ENCODE assay signal across 7 cellular contexts in genomic region chr16:25031441-25032307, GRCh38. TPM values are rescaled to one million over a fixed set of nuclear protein-coding genes. Genes with fewer than 3 reads are reported as not detected.
A peak's percentile ranks its signal among the peaks of the same experiment; 100 is the strongest.
DNase-seq lines count a peak whose midpoint lies in the region; ATAC-seq and FAIRE-seq lines count a peak whose summit lies in the region.

No MANE protein-coding gene starts in this region.

- DNase-seq in GM18507 (ENCODE audit: extremely low spot score, insufficient read length, low read depth), result peak; percentile 81
- DNase-seq in NCI-H1930 (lab: John Stamatoyannopoulos, UW), result peak; percentile 95 to 98
- peak; percentile 87 for DNase-seq in T-helper 22 cell (ENCODE audit: low read depth)
- peak; percentile 97 for DNase-seq in astrocyte of the hippocampus (ENCODE audit: low read depth, low spot score)
- peak; percentile 95 to 98 for DNase-seq in hippocampal formation (lab: John Stamatoyannopoulos, UW)
- DNase-seq in renal cortical epithelial cell (ENCODE audit: low read depth), result peak; percentile 96

- FAIRE-seq in GM18507 (lab: Jason Lieb, UNC), result peak; percentile 93

- ATAC-seq in HG02973 (IDR thresholded peaks at IDR 0.05; ENCODE audit: unreplicated experiment), result peak; percentile 92

RNA-seq across cellular contexts. Expression of gene ARHGAP17, which starts 16.5 kb away (rescaled TPM):
- total RNA-seq in renal cortical epithelial cell, result 10.4 and 55.3 TPM in 2 replicates

Comparison
In these comparisons a context has a peak if more than half of its experiments do, and no peak if none do; other contexts are left out.
1. Peak in every context shown above with its lines: DNase-seq and ATAC-seq.